Comparison of ENCODE assay signal across 23 cellular contexts in genomic region chr2:189327879-189328351, GRCh38.
DNase-seq lines count a peak whose midpoint lies in the region; ATAC-seq and TF ChIP-seq lines count a peak whose summit lies in the region.
"Had no signal": no experiment of that assay in that cellular context is flagged by ENCODE, and none has a peak within 500 bp of the region (broad histone marks: within the 10 kb centered on the region; RNA-seq: fewer than 3 reads in every experiment).

No MANE protein-coding gene starts in this region.

- no peaks in the 10 kb centered on the region for H3K36me3 ChIP-seq in brain microvascular endothelial cell (replicated peaks)
- no peaks in the 10 kb centered on the region for H3K36me3 ChIP-seq in transverse colon
- H3K36me3 ChIP-seq: HAP-1, MG63, SJSA1, stomach, vagina had no signal

- H3K4me1 ChIP-seq in transverse colon = no peaks in the 10 kb centered on the region
- H3K4me1 ChIP-seq: HAP-1, SJSA1, stomach, vagina had no signal

- H3K4me3 ChIP-seq in AG04449 (ENCODE audit: low read depth, low read length) (no peak overlapping the region), brain microvascular endothelial cell (ENCODE audit: low read depth, low read length) (no peak overlapping the region), transverse colon (no peak overlapping the region)
- H3K4me3 ChIP-seq: HAP-1, MG63, SJSA1, stomach, vagina had no signal

- TF ChIP-seq EP300 in Ishikawa (IDR thresholded peaks at IDR 0.05; ENCODE audit: borderline replicate concordance) (no peak), transverse colon (IDR thresholded peaks at IDR 0.05; ENCODE audit: low read depth) (no peak)

- CTCF ChIA-PET in AG04449 (lab: Yijun Ruan, JAX) = interaction anchor here (0.6 to 1.8 kb wide), 2 partner anchors 9 to 136 kb away, joined by 3 to 4 read pairs; no protein-coding TSS in a partner anchor

- in situ Hi-C loops in brain microvascular endothelial cell (cut with HindIII; ENCODE audit: low pct_ligation_motif_present, low sequenced_read_pairs) (no loop called here), transverse colon (cut with MboI; ENCODE audit: low pct_ligation_motif_present in 1 of 4, low pct_unique_long_range_greater_than_20kb in 1 of 4, low sequenced_read_pairs in 3 of 4) (no loop called here)

- WGBS in transverse colon (ENCODE audit: low coverage in 1 of 2), 2 donors = 0 to 76% methylated on average over 2 of the region's 2 CpGs

- TF ChIP-seq POLR2A in transverse colon (IDR thresholded peaks at IDR 0.05) = no peak

- DNase-seq in AG04449 (ENCODE audit: low read depth, low spot score) (peak; percentile 78), brain microvascular endothelial cell (no peak), lung microvascular endothelial cell (ENCODE audit: low read depth in 2 of 2) (peak; percentile 10 to 42), occipital lobe (lab: John Stamatoyannopoulos, UW) (no peak), transverse colon (no peak)
- DNase-seq: activated CD4-positive, CD25-positive, alpha-beta regulatory T cell; activated CD8-positive, alpha-beta memory T cell treated with anti-CD3 and anti-CD28 coated beads for 24 hours; CD8-positive, alpha-beta memory T cell; central memory CD4-positive, alpha-beta T cell; effector memory CD8-positive, alpha-beta T cell; naive thymus-derived CD8-positive, alpha-beta T cell; NCI-H146; posterior cingulate gyrus; stimulated activated CD4-positive, alpha-beta T cell treated with anti-CD3 and anti-CD28 coated beads, Interleukin-4, amount 100 ng/mL, for 1 hour; stomach had no signal

- no peak for TF ChIP-seq CTCF in AG04449 (IDR thresholded peaks at IDR 0.05; ENCODE audit: insufficient read depth, low read length, missing control alignments)
- no peak for TF ChIP-seq CTCF in brain microvascular endothelial cell (IDR thresholded peaks at IDR 0.05; ENCODE audit: low read depth, low read length, missing control alignments)
- no peak for TF ChIP-seq CTCF in transverse colon (IDR thresholded peaks at IDR 0.05)

- H3K27ac ChIP-seq in brain microvascular endothelial cell = peak overlapping the region; percentile 48
- no peak overlapping the region for H3K27ac ChIP-seq in transverse colon
- H3K27ac ChIP-seq: SJSA1, stomach, vagina had no signal

- ATAC-seq in HG03135 (IDR thresholded peaks at IDR 0.05; ENCODE audit: unreplicated experiment) (no peak), GM18502 (IDR thresholded peaks at IDR 0.05; ENCODE audit: poor library complexity, unreplicated experiment) (no peak)
- ATAC-seq: effector memory CD8-positive, alpha-beta T cell; HepG2; naive thymus-derived CD8-positive, alpha-beta T cell had no signal

- H3K27me3 ChIP-seq in brain microvascular endothelial cell (replicated peaks) (no peaks in the 10 kb centered on the region), transverse colon (no peaks in the 10 kb centered on the region)
- H3K27me3 ChIP-seq: MG63, SJSA1, stomach, vagina had no signal

- POLR2A ChIA-PET in AG04449 (lab: Yijun Ruan, JAX) = interaction anchor here (0.9 kb wide), 1 partner anchor 30 kb away, joined by 4 read pairs; no protein-coding TSS in a partner anchor

- intact Hi-C loops in transverse colon (cut with DNase I; ENCODE audit: low total_unique reads) = no loop called here

- H3K9me3 ChIP-seq in transverse colon = no peaks in the 10 kb centered on the region
- H3K9me3 ChIP-seq: HAP-1, SJSA1, stomach, vagina had no signal

- no peak for TF ChIP-seq RAD21 in Ishikawa (IDR thresholded peaks at IDR 0.05; ENCODE audit: low read depth)

TF ChIP-seq in Ishikawa, 13 proteins besides CTCF, POLR2A, EP300 and RAD21:
- TF ChIP-seq NFIC (IDR thresholded peaks at IDR 0.05) (peak; percentile 30; the same call in 1 of the 2 replicates), CEBPB (IDR thresholded peaks at IDR 0.05) (no peak), TEAD4 (IDR thresholded peaks at IDR 0.05) (no peak)

Comparison
In these comparisons a context has a peak if more than half of its experiments do, and no peak if none do; other contexts are left out.
1. DNase-seq: peak in AG04449 (single experiment) and lung microvascular endothelial cell (2 of 2); none in brain microvascular endothelial cell (single experiment), occipital lobe (single experiment) and transverse colon (single experiment).